In the genomic region with DNA sequence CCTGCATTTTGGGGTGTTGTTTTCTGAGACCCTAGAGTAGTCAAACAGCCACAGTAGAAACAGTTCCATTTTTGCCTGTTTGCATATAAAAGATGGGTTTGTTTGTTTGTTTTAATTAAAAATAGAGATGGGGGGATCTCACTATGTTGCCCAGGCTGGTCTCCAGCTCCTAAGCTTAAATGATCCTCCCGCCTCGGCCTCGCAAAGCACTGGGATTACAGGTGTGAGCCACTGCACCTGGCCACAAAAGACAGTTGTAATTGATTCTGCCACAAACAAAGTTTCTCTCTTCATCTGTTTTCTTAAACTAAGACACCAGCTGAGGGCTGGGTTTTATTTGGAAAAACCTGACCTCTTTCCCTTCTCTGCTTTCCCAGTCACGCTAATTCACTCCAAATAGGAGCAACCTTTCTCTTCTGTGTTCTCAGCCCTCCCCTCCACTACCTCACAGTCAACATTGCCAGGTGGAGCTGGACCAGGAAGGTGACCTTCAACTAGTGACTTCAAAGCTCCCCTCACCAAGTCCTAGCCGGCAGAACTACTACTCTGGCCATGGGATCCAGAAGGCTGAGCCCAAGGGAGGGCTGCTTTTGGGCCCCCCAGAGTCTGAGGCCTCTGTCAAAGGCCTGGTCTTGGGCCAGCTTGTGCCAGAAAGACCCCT, we compare ENCODE assay signal across 1 cellular context.
TF ChIP-seq lines count a peak whose summit lies in the region.

No MANE protein-coding gene starts in this region.

TF ChIP-seq in HepG2, 621 proteins besides CTCF, POLR2A, EP300 and RAD21 (continued from another document):
- TF ChIP-seq, protein P1, sequence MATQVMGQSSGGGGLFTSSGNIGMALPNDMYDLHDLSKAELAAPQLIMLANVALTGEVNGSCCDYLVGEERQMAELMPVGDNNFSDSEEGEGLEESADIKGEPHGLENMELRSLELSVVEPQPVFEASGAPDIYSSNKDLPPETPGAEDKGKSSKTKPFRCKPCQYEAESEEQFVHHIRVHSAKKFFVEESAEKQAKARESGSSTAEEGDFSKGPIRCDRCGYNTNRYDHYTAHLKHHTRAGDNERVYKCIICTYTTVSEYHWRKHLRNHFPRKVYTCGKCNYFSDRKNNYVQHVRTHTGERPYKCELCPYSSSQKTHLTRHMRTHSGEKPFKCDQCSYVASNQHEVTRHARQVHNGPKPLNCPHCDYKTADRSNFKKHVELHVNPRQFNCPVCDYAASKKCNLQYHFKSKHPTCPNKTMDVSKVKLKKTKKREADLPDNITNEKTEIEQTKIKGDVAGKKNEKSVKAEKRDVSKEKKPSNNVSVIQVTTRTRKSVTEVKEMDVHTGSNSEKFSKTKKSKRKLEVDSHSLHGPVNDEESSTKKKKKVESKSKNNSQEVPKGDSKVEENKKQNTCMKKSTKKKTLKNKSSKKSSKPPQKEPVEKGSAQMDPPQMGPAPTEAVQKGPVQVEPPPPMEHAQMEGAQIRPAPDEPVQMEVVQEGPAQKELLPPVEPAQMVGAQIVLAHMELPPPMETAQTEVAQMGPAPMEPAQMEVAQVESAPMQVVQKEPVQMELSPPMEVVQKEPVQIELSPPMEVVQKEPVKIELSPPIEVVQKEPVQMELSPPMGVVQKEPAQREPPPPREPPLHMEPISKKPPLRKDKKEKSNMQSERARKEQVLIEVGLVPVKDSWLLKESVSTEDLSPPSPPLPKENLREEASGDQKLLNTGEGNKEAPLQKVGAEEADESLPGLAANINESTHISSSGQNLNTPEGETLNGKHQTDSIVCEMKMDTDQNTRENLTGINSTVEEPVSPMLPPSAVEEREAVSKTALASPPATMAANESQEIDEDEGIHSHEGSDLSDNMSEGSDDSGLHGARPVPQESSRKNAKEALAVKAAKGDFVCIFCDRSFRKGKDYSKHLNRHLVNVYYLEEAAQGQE (IDR thresholded peaks at IDR 0.05; ENCODE audit: borderline replicate concordance in 1 of 2, low read depth in 1 of 2, low read length in 2 of 2) = no peak
- TF ChIP-seq ZNF549 (CRISPR knock-in tag; IDR thresholded peaks at IDR 0.05) (no peak), NFE2 (CRISPR knock-in tag; IDR thresholded peaks at IDR 0.05) (no peak), TRIM24 (CRISPR knock-in tag; IDR thresholded peaks at IDR 0.05) (no peak), ZNF274 (CRISPR knock-in tag; IDR thresholded peaks at IDR 0.05) (no peak), RFXANK (CRISPR knock-in tag; IDR thresholded peaks at IDR 0.05) (no peak), NFIC (IDR thresholded peaks at IDR 0.05; ENCODE audit: low read length) (no peak), ZNF432 (CRISPR knock-in tag; IDR thresholded peaks at IDR 0.05; ENCODE audit: borderline replicate concordance) (no peak), CREM (IDR thresholded peaks at IDR 0.05) (no peak), CREM (CRISPR knock-in tag; IDR thresholded peaks at IDR 0.05) (no peak), MLXIP (CRISPR knock-in tag; IDR thresholded peaks at IDR 0.05; ENCODE audit: borderline replicate concordance) (no peak), ZNF644 (CRISPR knock-in tag; IDR thresholded peaks at IDR 0.05; ENCODE audit: low read depth) (0 out of 2 replicates have a peak, but pooled peaks have one; percentile 19), HOXA9 (CRISPR knock-in tag; IDR thresholded peaks at IDR 0.05; ENCODE audit: borderline replicate concordance) (no peak), ZNF331 (CRISPR knock-in tag; IDR thresholded peaks at IDR 0.05) (no peak), KDM4B (CRISPR knock-in tag; IDR thresholded peaks at IDR 0.05) (no peak), MAFK (conservative IDR thresholded peaks at IDR 0.05 in 1 of 2, IDR thresholded peaks at IDR 0.05 in 1 of 2; ENCODE audit: low read length in 2 of 2) (no peak), ZNF639 (CRISPR knock-in tag; conservative IDR thresholded peaks at IDR 0.05) (no peak), BRD4 (CRISPR knock-in tag; IDR thresholded peaks at IDR 0.05) (no peak)
- TF ChIP-seq, protein P2, sequence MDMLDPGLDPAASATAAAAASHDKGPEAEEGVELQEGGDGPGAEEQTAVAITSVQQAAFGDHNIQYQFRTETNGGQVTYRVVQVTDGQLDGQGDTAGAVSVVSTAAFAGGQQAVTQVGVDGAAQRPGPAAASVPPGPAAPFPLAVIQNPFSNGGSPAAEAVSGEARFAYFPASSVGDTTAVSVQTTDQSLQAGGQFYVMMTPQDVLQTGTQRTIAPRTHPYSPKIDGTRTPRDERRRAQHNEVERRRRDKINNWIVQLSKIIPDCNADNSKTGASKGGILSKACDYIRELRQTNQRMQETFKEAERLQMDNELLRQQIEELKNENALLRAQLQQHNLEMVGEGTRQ (IDR thresholded peaks at IDR 0.05; ENCODE audit: low read depth, low read length) = no peak
- TF ChIP-seq, protein P2 (CRISPR knock-in tag; IDR thresholded peaks at IDR 0.05; ENCODE audit: borderline replicate concordance) = no peak
- TF ChIP-seq, protein P3, sequence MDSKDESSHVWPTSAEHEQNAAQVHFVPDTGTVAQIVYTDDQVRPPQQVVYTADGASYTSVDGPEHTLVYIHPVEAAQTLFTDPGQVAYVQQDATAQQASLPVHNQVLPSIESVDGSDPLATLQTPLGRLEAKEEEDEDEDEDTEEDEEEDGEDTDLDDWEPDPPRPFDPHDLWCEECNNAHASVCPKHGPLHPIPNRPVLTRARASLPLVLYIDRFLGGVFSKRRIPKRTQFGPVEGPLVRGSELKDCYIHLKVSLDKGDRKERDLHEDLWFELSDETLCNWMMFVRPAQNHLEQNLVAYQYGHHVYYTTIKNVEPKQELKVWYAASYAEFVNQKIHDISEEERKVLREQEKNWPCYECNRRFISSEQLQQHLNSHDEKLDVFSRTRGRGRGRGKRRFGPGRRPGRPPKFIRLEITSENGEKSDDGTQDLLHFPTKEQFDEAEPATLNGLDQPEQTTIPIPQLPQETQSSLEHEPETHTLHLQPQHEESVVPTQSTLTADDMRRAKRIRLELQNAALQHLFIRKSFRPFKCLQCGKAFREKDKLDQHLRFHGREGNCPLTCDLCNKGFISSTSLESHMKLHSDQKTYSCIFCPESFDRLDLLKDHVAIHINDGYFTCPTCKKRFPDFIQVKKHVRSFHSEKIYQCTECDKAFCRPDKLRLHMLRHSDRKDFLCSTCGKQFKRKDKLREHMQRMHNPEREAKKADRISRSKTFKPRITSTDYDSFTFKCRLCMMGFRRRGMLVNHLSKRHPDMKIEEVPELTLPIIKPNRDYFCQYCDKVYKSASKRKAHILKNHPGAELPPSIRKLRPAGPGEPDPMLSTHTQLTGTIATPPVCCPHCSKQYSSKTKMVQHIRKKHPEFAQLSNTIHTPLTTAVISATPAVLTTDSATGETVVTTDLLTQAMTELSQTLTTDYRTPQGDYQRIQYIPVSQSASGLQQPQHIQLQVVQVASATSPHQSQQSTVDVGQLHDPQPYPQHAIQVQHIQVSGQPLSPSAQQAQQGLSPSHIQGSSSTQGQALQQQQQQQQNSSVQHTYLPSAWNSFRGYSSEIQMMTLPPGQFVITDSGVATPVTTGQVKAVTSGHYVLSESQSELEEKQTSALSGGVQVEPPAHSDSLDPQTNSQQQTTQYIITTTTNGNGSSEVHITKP (CRISPR knock-in tag; IDR thresholded peaks at IDR 0.05; ENCODE audit: low read depth) = no peak
